8 cellular contexts compared by ENCODE assay signal in genomic region chr9:120920495-120921178, GRCh38. TPM values are rescaled to one million over a fixed set of nuclear protein-coding genes. Genes with fewer than 3 reads are reported as not detected.
DNase-seq lines count a peak whose midpoint lies in the region; ATAC-seq and TF ChIP-seq lines count a peak whose summit lies in the region.

No MANE protein-coding gene starts in this region.

- H3K27me3 ChIP-seq in muscle layer of duodenum (ENCODE audit: low read depth, low read length): no peaks in the 10 kb centered on the region

- DNase-seq in activated CD8-positive, alpha-beta memory T cell treated with anti-CD3 and anti-CD28 coated beads for 24 hours: peak; percentile 67
- DNase-seq in substantia nigra (lab: John Stamatoyannopoulos, UW) (no peak), dermis blood vessel endothelial cell (no peak), NCI-H1417 treated with DMSO at 0.1 percent for 48 hours (lab: John Stamatoyannopoulos, UW) (no peak)
- DNase-seq in effector CD8-positive, alpha-beta T cell (lab: John Stamatoyannopoulos, UW): no peak

- no peak for TF ChIP-seq CTCF in C4-2B (conservative IDR thresholded peaks at IDR 0.05)

- H3K4me1 ChIP-seq in muscle layer of duodenum (ENCODE audit: control insufficient read depth in 1 of 2, insufficient read depth in 2 of 2, low read length in 2 of 2): peaks cover 6 to 15% of the 10 kb centered on the region in 2 donors

- H3K4me3 ChIP-seq in muscle layer of duodenum (ENCODE audit: low read depth in 1 of 2, low read length in 2 of 2): no peak overlapping the region

- peak; percentile 45 for ATAC-seq in GM18907 (IDR thresholded peaks at IDR 0.05; ENCODE audit: unreplicated experiment)

- no peaks in the 10 kb centered on the region for H3K9me3 ChIP-seq in muscle layer of duodenum (ENCODE audit: control insufficient read depth in 1 of 2, low read length in 2 of 2)

- peak overlapping the region; percentile 4; the same call in 1 of the 2 replicates for H3K27ac ChIP-seq in C4-2B
- H3K27ac ChIP-seq in muscle layer of duodenum (ENCODE audit: low read length): peak overlapping the region; percentile 45
- H3K27ac ChIP-seq in substantia nigra (ENCODE audit: low read depth, low read length, poor library complexity, severe bottlenecking): no peak overlapping the region

- H3K36me3 ChIP-seq in muscle layer of duodenum (ENCODE audit: control insufficient read depth in 1 of 2, insufficient read depth in 2 of 2, low read length in 2 of 2): no peaks in the 10 kb centered on the region

RNA-seq across cellular contexts. Expression of gene TRAF1, which starts 6.0 kb away (rescaled TPM):
- 1.1 and 4.4 TPM in 2 replicates for total RNA-seq in dermis blood vessel endothelial cell

RNA-seq across cellular contexts. Expression of gene PHF19, which starts 43.6 kb away (rescaled TPM):
- 20.4 and 81.7 TPM in 2 replicates for total RNA-seq in dermis blood vessel endothelial cell
